ENCODE assay signal across 1 cellular context in genomic region chr3:195096484-195097330, GRCh38.
A peak's percentile ranks its signal among the peaks of the same experiment; 100 is the strongest.
TF ChIP-seq lines count a peak whose summit lies in the region.

No MANE protein-coding gene starts in this region.

TF ChIP-seq in GM12878, 131 proteins besides CTCF, POLR2A, EP300 and RAD21:
- TF ChIP-seq SUZ12 (IDR thresholded peaks at IDR 0.05; ENCODE audit: unreplicated experiment) (no peak), STAT1 (conservative IDR thresholded peaks at IDR 0.05) (no peak), BCL3 (IDR thresholded peaks at IDR 0.05; ENCODE audit: borderline replicate concordance, insufficient read depth, low read depth, low read length, poor library complexity, severe bottlenecking) (peak; percentile 41), NKRF (conservative IDR thresholded peaks at IDR 0.05) (no peak)
